In genomic region chr6:101069191-101069795, GRCh38 we compare ENCODE assay signal across 27 cellular contexts.
DNase-seq lines count a peak whose midpoint lies in the region; TF ChIP-seq lines count a peak whose summit lies in the region.
"Had no signal": no experiment of that assay in that cellular context is flagged by ENCODE, and none has a peak within 500 bp of the region (broad histone marks: within the 10 kb centered on the region; RNA-seq: fewer than 3 reads in every experiment).

No MANE protein-coding gene starts in this region.

- H4K20me1 ChIP-seq in GM23248 (ENCODE audit: insufficient read depth) (no peaks in the 10 kb centered on the region), mammary epithelial cell (ENCODE audit: insufficient read depth, low read length) (no peaks in the 10 kb centered on the region)

- in situ Hi-C loops in GM23248 (cut with MboI) (no loop called here), mammary epithelial cell (cut with MboI; ENCODE audit: low sequenced_read_pairs in 2 of 2) (no loop called here)

- H3K27me3 ChIP-seq in GM23248 (replicated peaks; ENCODE audit: insufficient read depth) (no peaks in the 10 kb centered on the region), mammary epithelial cell (ENCODE audit: insufficient read depth, low read length) (no peaks in the 10 kb centered on the region)
- H3K27me3 ChIP-seq: adrenal gland, body of pancreas, colonic mucosa, heart right ventricle, right lobe of liver, upper lobe of right lung had no signal

- no peaks in the 10 kb centered on the region for H3F3A ChIP-seq in GM23248 (ENCODE audit: insufficient read depth)

- no peaks in the 10 kb centered on the region for H3K36me3 Mint-ChIP-seq in mesothelial cell of epicardium
- H3K36me3 Mint-ChIP-seq: stimulated activated naive B cell treated with anti-CD40 and anti-IgM and Interleukin-4, amounts not matched to agents 10 μg/mL and 1 μg/mL and 100 μg/mL, for 72 hours had no signal

- intact Hi-C loops in mammary epithelial cell (cut with micrococcal nuclease) (no loop called here), posterior vena cava (cut with DNase I) (no loop called here)

- DNase-seq in GM23248 = peak; percentile 1
- peak; percentile 41 for DNase-seq in M059J (ENCODE audit: low read depth)
- peak; percentile 56 for DNase-seq in mammary epithelial cell
- DNase-seq in hepatic stellate cell (ENCODE audit: low spot score) = peak; percentile 8
- DNase-seq in mesothelial cell of epicardium (ENCODE audit: low spot score in 2 of 2, unreplicated experiment in 2 of 2) = no peak
- no peak for DNase-seq in middle frontal gyrus (ENCODE audit: extremely low spot score, low spot score)
- DNase-seq in posterior vena cava (ENCODE audit: low spot score) = no peak
- DNase-seq: activated CD4-positive, alpha-beta T cell treated with anti-CD3 and anti-CD28 coated beads for 4 hours; activated T-cell treated with anti-CD3 and anti-CD28 coated beads for 4 hours; adrenal gland; body of pancreas; Calu3; colonic mucosa; effector CD8-positive, alpha-beta T cell; foreskin melanocyte; heart right ventricle; Kasumi-1; NCI-H1092; NCI-H187 treated with DMSO at 0.1 percent for 48 hours; NCI-H2227 treated with DMSO at 0.1 percent for 48 hours; NCI-H774; right lobe of liver; stimulated activated CD4-positive, alpha-beta T cell treated with anti-CD3 and anti-CD28 coated beads, Interleukin-4, amount 100 ng/mL, for 24 hours; stimulated activated naive B cell treated with anti-CD40 and anti-IgM and Interleukin-4, amounts not matched to agents 10 μg/mL and 1 μg/mL and 100 μg/mL, for 72 hours; T-helper 2 cell; upper lobe of right lung had no signal

- H3K4me1 ChIP-seq in GM23248 (ENCODE audit: insufficient read depth) (no peaks in the 10 kb centered on the region), mammary epithelial cell (ENCODE audit: insufficient read depth, low read length) (peaks cover 5% of the 10 kb centered on the region)
- H3K4me1 ChIP-seq: adrenal gland, body of pancreas, colonic mucosa, heart right ventricle, right lobe of liver, upper lobe of right lung had no signal

- H3K27me3 Mint-ChIP-seq in mesothelial cell of epicardium (ENCODE audit: low read depth) = no peaks in the 10 kb centered on the region
- H3K27me3 Mint-ChIP-seq: progenitor cell of endocrine pancreas; stimulated activated naive B cell treated with anti-CD40 and anti-IgM and Interleukin-4, amounts not matched to agents 10 μg/mL and 1 μg/mL and 100 μg/mL, for 72 hours had no signal

- no peak overlapping the region for H2AFZ ChIP-seq in GM23248
- H2AFZ ChIP-seq in mammary epithelial cell (ENCODE audit: low read depth, low read length) = peak overlapping the region; percentile 52

- H3K79me2 ChIP-seq in GM23248 (ENCODE audit: insufficient read depth) (no peaks in the 10 kb centered on the region), mammary epithelial cell (ENCODE audit: insufficient read depth, low read length) (no peaks in the 10 kb centered on the region)

- peak; percentile 13 to 31 for TF ChIP-seq CTCF in mammary epithelial cell (conservative IDR thresholded peaks at IDR 0.05 in 1 of 2, IDR thresholded peaks at IDR 0.05 in 1 of 2; ENCODE audit: extremely low read depth in 1 of 2, insufficient read depth in 1 of 2, low read depth in 1 of 2, low read length in 2 of 2)
- TF ChIP-seq CTCF in mesothelial cell of epicardium (IDR thresholded peaks at IDR 0.05; ENCODE audit: unreplicated experiment) = no peak

- H3K36me3 ChIP-seq in GM23248 (ENCODE audit: low read depth) = no peaks in the 10 kb centered on the region
- H3K36me3 ChIP-seq in mammary epithelial cell (ENCODE audit: insufficient read depth, low read length) = no peaks in the 10 kb centered on the region
- H3K36me3 ChIP-seq: adrenal gland, colonic mucosa, heart right ventricle, right lobe of liver, upper lobe of right lung had no signal

- H3K4me1 Mint-ChIP-seq in mesothelial cell of epicardium = no peaks in the 10 kb centered on the region
- H3K4me1 Mint-ChIP-seq: stimulated activated naive B cell treated with anti-CD40 and anti-IgM and Interleukin-4, amounts not matched to agents 10 μg/mL and 1 μg/mL and 100 μg/mL, for 72 hours had no signal

- dilution Hi-C loops in mammary epithelial cell (cut with HindIII; ENCODE audit: low sequenced_read_pairs) = no loop called here

- no peak overlapping the region for H3K4me2 ChIP-seq in GM23248 (ENCODE audit: unreplicated experiment)
- no peak overlapping the region for H3K4me2 ChIP-seq in mammary epithelial cell (ENCODE audit: insufficient read depth, low read depth, low read length)

- no peaks in the 10 kb centered on the region for H3K9me3 ChIP-seq in GM23248 (ENCODE audit: low read depth)
- peaks cover 5% of the 10 kb centered on the region for H3K9me3 ChIP-seq in mammary epithelial cell (replicated peaks; ENCODE audit: insufficient read depth, low read length)
- H3K9me3 ChIP-seq: adrenal gland, colonic mucosa, right lobe of liver, upper lobe of right lung had no signal

- H3K4me3 Mint-ChIP-seq in mesothelial cell of epicardium = no peak overlapping the region
- H3K4me3 Mint-ChIP-seq: stimulated activated naive B cell treated with anti-CD40 and anti-IgM and Interleukin-4, amounts not matched to agents 10 μg/mL and 1 μg/mL and 100 μg/mL, for 72 hours had no signal

- H3K27ac ChIP-seq in GM23248 (no peak overlapping the region), mammary epithelial cell (ENCODE audit: insufficient read depth, low read depth, low read length) (no peak overlapping the region)
- H3K27ac ChIP-seq: adrenal gland, body of pancreas, colonic mucosa, heart right ventricle, right lobe of liver, upper lobe of right lung had no signal

- H3K4me3 ChIP-seq in GM23248 = no peak overlapping the region
- no peak overlapping the region for H3K4me3 ChIP-seq in mammary epithelial cell (replicated peaks in 1 of 3; ENCODE audit: insufficient read depth in 1 of 3, low read depth in 2 of 3, low read length in 3 of 3)
- H3K4me3 ChIP-seq: adrenal gland, body of pancreas, colonic mucosa, heart right ventricle, right lobe of liver, upper lobe of right lung had no signal

- CTCF ChIA-PET in mammary epithelial cell (lab: Charles Lee; ENCODE audit: low non-redundant PET) = interaction anchor here (0.7 to 0.9 kb wide), 2 partner anchors 11 to 323 kb away, joined by 3 to 11 read pairs; no protein-coding TSS in a partner anchor

- no TSS peak for BruUV-seq in mammary epithelial cell (replicated peaks; lab: Mats Ljungman, UMichigan)

- H3K9ac ChIP-seq in GM23248 = no peak overlapping the region
- no peak overlapping the region for H3K9ac ChIP-seq in mammary epithelial cell (ENCODE audit: insufficient read depth, low read length)

- H3K9me2 ChIP-seq in GM23248 (ENCODE audit: insufficient read depth) = no peaks in the 10 kb centered on the region

- no peak overlapping the region for H3K27ac Mint-ChIP-seq in mesothelial cell of epicardium
- H3K27ac Mint-ChIP-seq: progenitor cell of endocrine pancreas; stimulated activated naive B cell treated with anti-CD40 and anti-IgM and Interleukin-4, amounts not matched to agents 10 μg/mL and 1 μg/mL and 100 μg/mL, for 72 hours had no signal

- H3K9me3 Mint-ChIP-seq in mesothelial cell of epicardium = peaks cover 22% of the 10 kb centered on the region

Comparison
In these comparisons a context has a peak if more than half of its experiments do, and no peak if none do; other contexts are left out.
1. DNase-seq: peak in GM23248 (single experiment), M059J (single experiment), mammary epithelial cell (single experiment) and hepatic stellate cell (single experiment); none in mesothelial cell of epicardium (0 of 2), middle frontal gyrus (single experiment) and posterior vena cava (single experiment).